Comparison of ENCODE assay signal across 12 cellular contexts in genomic region chr19:17686592-17687042, GRCh38. TPM values are rescaled to one million over a fixed set of nuclear protein-coding genes. Genes with fewer than 3 reads are reported as not detected.
DNase-seq lines count a peak whose midpoint lies in the region; ATAC-seq and TF ChIP-seq lines count a peak whose summit lies in the region.
"Had no signal": no experiment of that assay in that cellular context is flagged by ENCODE, and none has a peak within 500 bp of the region (broad histone marks: within the 10 kb centered on the region; RNA-seq: fewer than 3 reads in every experiment).

No MANE protein-coding gene starts in this region.

- H3K27ac Mint-ChIP-seq in activated naive CD4-positive, alpha-beta T cell treated with anti-CD3 and anti-CD28 coated beads, Interleukin-2, amount 10 ng/mL, durations not matched to agents 7 days and 5 days: no peak overlapping the region
- H3K27ac Mint-ChIP-seq in activated naive CD4-positive, alpha-beta T cell treated with anti-CD3 and anti-CD28 coated beads, Interleukin-2, amount 50 U/mL, for 72 hours: no peak overlapping the region
- no peak overlapping the region for H3K27ac Mint-ChIP-seq in activated CD4-positive, alpha-beta T cell treated with anti-CD3 and anti-CD28 coated beads, Interleukin-2, amount 10 ng/mL, durations not matched to agents 24 days and 14 days
- H3K27ac Mint-ChIP-seq: activated T-cell treated with anti-CD3 and anti-CD28 coated beads, Interleukin-2, amount 50 U/mL, for 24 hours; stimulated activated naive CD8-positive, alpha-beta T cell treated with anti-CD3 and anti-CD28 coated beads, Interleukin-15, Interleukin-2, amounts not matched to agents 100 ng/mL and 50 ng/mL, for 24 hours had no signal

- H3K9me3 Mint-ChIP-seq in activated naive CD4-positive, alpha-beta T cell treated with anti-CD3 and anti-CD28 coated beads, Interleukin-2, amount 10 ng/mL, durations not matched to agents 7 days and 5 days: no peaks in the 10 kb centered on the region
- peaks cover 4 to 5% of the 10 kb centered on the region in 2 donors for H3K9me3 Mint-ChIP-seq in activated naive CD4-positive, alpha-beta T cell treated with anti-CD3 and anti-CD28 coated beads, Interleukin-2, amount 50 U/mL, for 72 hours
- peaks cover 4% of the 10 kb centered on the region for H3K9me3 Mint-ChIP-seq in activated CD4-positive, alpha-beta T cell treated with anti-CD3 and anti-CD28 coated beads, Interleukin-2, amount 10 ng/mL, durations not matched to agents 24 days and 14 days
- H3K9me3 Mint-ChIP-seq: activated T-cell treated with anti-CD3 and anti-CD28 coated beads, Interleukin-2, amount 50 U/mL, for 24 hours; stimulated activated naive CD8-positive, alpha-beta T cell treated with anti-CD3 and anti-CD28 coated beads, Interleukin-15, Interleukin-2, amounts not matched to agents 100 ng/mL and 50 ng/mL, for 24 hours had no signal

- intact Hi-C loops in left ventricle myocardium inferior (cut with micrococcal nuclease): no loop called here
- intact Hi-C loops in tibial artery (cut with DNase I; ENCODE audit: low total_unique reads): no loop called here
- intact Hi-C loops in activated CD4-positive, alpha-beta T cell treated with anti-CD3 and anti-CD28 coated beads, Interleukin-2, amount 10 ng/mL, durations not matched to agents 24 days and 14 days (cut with micrococcal nuclease): no loop called here
- intact Hi-C loops in gastrocnemius medialis (cut with DNase I; ENCODE audit: low total_unique reads): no loop called here

- peak overlapping the region; percentile 46 for H3K4me3 ChIP-seq in left ventricle myocardium inferior
- peak overlapping the region; percentile 9 to 11 for H3K4me3 ChIP-seq in tibial artery
- peak overlapping the region in 1 of 4 donors; percentile 9 for H3K4me3 ChIP-seq in gastrocnemius medialis

- H3K9me3 ChIP-seq in left ventricle myocardium inferior (replicated peaks): no peaks in the 10 kb centered on the region
- H3K9me3 ChIP-seq in tibial artery: no peaks in the 10 kb centered on the region
- no peaks in the 10 kb centered on the region for H3K9me3 ChIP-seq in gastrocnemius medialis

- TF ChIP-seq POLR2A in gastrocnemius medialis (IDR thresholded peaks at IDR 0.05): no peak

- in situ Hi-C loops in SK-MEL-5 (cut with HindIII; ENCODE audit: low pct_unique_long_range_greater_than_20kb, low sequenced_read_pairs) (no loop called here), gastrocnemius medialis (cut with MboI; ENCODE audit: low sequenced_read_pairs in 4 of 4) (no loop called here)

- H3K27ac ChIP-seq in left ventricle myocardium inferior (replicated peaks) (peak overlapping the region; percentile 33), tibial artery (no peak overlapping the region), gastrocnemius medialis (no peak overlapping the region)

- H3K4me1 ChIP-seq in left ventricle myocardium inferior (peaks cover 30% of the 10 kb centered on the region), tibial artery (peaks cover 7 to 34% (median 22%) of the 10 kb centered on the region in 4 donors), gastrocnemius medialis (peaks cover 0 to 5% of the 10 kb centered on the region in 2 donors)

- peaks cover 94% of the 10 kb centered on the region for H3K27me3 Mint-ChIP-seq in activated naive CD4-positive, alpha-beta T cell treated with anti-CD3 and anti-CD28 coated beads, Interleukin-2, amount 10 ng/mL, durations not matched to agents 7 days and 5 days
- H3K27me3 Mint-ChIP-seq in activated CD4-positive, alpha-beta T cell treated with anti-CD3 and anti-CD28 coated beads, Interleukin-2, amount 10 ng/mL, durations not matched to agents 24 days and 14 days: peaks cover 51% of the 10 kb centered on the region

- H3K36me3 ChIP-seq in left ventricle myocardium inferior: no peaks in the 10 kb centered on the region
- no peaks in the 10 kb centered on the region for H3K36me3 ChIP-seq in tibial artery
- no peaks in the 10 kb centered on the region for H3K36me3 ChIP-seq in gastrocnemius medialis

- TF ChIP-seq CTCF in left ventricle myocardium inferior (IDR thresholded peaks at IDR 0.05; ENCODE audit: borderline replicate concordance) (no peak), tibial artery (IDR thresholded peaks at IDR 0.05) (no peak), gastrocnemius medialis (IDR thresholded peaks at IDR 0.05 in 4 of 5, conservative IDR thresholded peaks at IDR 0.05 in 1 of 5) (no peak)

- ATAC-seq in activated naive CD4-positive, alpha-beta T cell treated with anti-CD3 and anti-CD28 coated beads, Interleukin-2, amount 50 U/mL, for 72 hours: no peak
- no peak for ATAC-seq in GM19023 (IDR thresholded peaks at IDR 0.05; ENCODE audit: unreplicated experiment)
- ATAC-seq in gastrocnemius medialis: no peak

- H3K4me3 Mint-ChIP-seq in activated naive CD4-positive, alpha-beta T cell treated with anti-CD3 and anti-CD28 coated beads, Interleukin-2, amount 10 ng/mL, durations not matched to agents 7 days and 5 days: no peak overlapping the region
- no peak overlapping the region for H3K4me3 Mint-ChIP-seq in activated CD4-positive, alpha-beta T cell treated with anti-CD3 and anti-CD28 coated beads, Interleukin-2, amount 10 ng/mL, durations not matched to agents 24 days and 14 days
- H3K4me3 Mint-ChIP-seq: activated T-cell treated with anti-CD3 and anti-CD28 coated beads, Interleukin-2, amount 50 U/mL, for 24 hours; stimulated activated naive CD8-positive, alpha-beta T cell treated with anti-CD3 and anti-CD28 coated beads, Interleukin-15, Interleukin-2, amounts not matched to agents 100 ng/mL and 50 ng/mL, for 24 hours had no signal

- peaks cover 4% of the 10 kb centered on the region for H3K36me3 Mint-ChIP-seq in activated naive CD4-positive, alpha-beta T cell treated with anti-CD3 and anti-CD28 coated beads, Interleukin-2, amount 10 ng/mL, durations not matched to agents 7 days and 5 days
- H3K36me3 Mint-ChIP-seq in activated naive CD4-positive, alpha-beta T cell treated with anti-CD3 and anti-CD28 coated beads, Interleukin-2, amount 50 U/mL, for 72 hours: peaks cover 0 to 12% of the 10 kb centered on the region in 2 donors
- H3K36me3 Mint-ChIP-seq in activated CD4-positive, alpha-beta T cell treated with anti-CD3 and anti-CD28 coated beads, Interleukin-2, amount 10 ng/mL, durations not matched to agents 24 days and 14 days (ENCODE audit: low read depth): peaks cover 4% of the 10 kb centered on the region

- DNase-seq in activated naive CD4-positive, alpha-beta T cell treated with anti-CD3 and anti-CD28 coated beads, Interleukin-2, amount 10 ng/mL, durations not matched to agents 7 days and 5 days: peak; percentile 25
- DNase-seq in activated naive CD4-positive, alpha-beta T cell treated with anti-CD3 and anti-CD28 coated beads, Interleukin-2, amount 50 U/mL, for 72 hours (ENCODE audit: low spot score in 2 of 2): no peak
- DNase-seq in SK-MEL-5 (ENCODE audit: low read depth, low spot score) (peak; percentile 21), left ventricle myocardium inferior (peak; percentile 41), tibial artery (no peak), gastrocnemius medialis (no peak)
- no peak for DNase-seq in activated CD4-positive, alpha-beta T cell treated with anti-CD3 and anti-CD28 coated beads, Interleukin-2, amount 10 ng/mL, durations not matched to agents 24 days and 14 days
- DNase-seq: activated T-cell treated with anti-CD3 and anti-CD28 coated beads, Interleukin-2, amount 50 U/mL, for 24 hours; GDM1; midbrain had no signal

- H3K4me1 Mint-ChIP-seq in activated naive CD4-positive, alpha-beta T cell treated with anti-CD3 and anti-CD28 coated beads, Interleukin-2, amount 10 ng/mL, durations not matched to agents 7 days and 5 days: peaks cover 11% of the 10 kb centered on the region
- peaks cover 4% of the 10 kb centered on the region for H3K4me1 Mint-ChIP-seq in activated CD4-positive, alpha-beta T cell treated with anti-CD3 and anti-CD28 coated beads, Interleukin-2, amount 10 ng/mL, durations not matched to agents 24 days and 14 days

- peaks cover 94% of the 10 kb centered on the region for H3K27me3 ChIP-seq in left ventricle myocardium inferior (ENCODE audit: low read depth)
- H3K27me3 ChIP-seq in tibial artery: peaks cover 0 to 69% of the 10 kb centered on the region in 2 donors
- H3K27me3 ChIP-seq in gastrocnemius medialis: peaks cover 35 to 75% (median 54%) of the 10 kb centered on the region in 3 donors

- CTCF ChIA-PET in activated naive CD4-positive, alpha-beta T cell treated with anti-CD3 and anti-CD28 coated beads, Interleukin-2, amount 10 ng/mL, durations not matched to agents 7 days and 5 days (lab: Charles Lee): no interaction called here

RNA-seq across cellular contexts. Expression of gene UNC13A, which starts 1.5 kb away (rescaled TPM):
- total RNA-seq in activated naive CD4-positive, alpha-beta T cell treated with anti-CD3 and anti-CD28 coated beads, Interleukin-2, amount 50 U/mL, for 72 hours: under 1 TPM; 0.04 to 0.20 TPM
- 0.26 and 0.61 TPM in 2 replicates for total RNA-seq in SK-MEL-5 (2014; rRNA removed; shearing (Covaris generic))
- 0.75 and 1.1 TPM in 2 replicates for polyA plus RNA-seq in SK-MEL-5 (2015; cell fraction: cytosol; rRNA removed)
- 2.4 and 3.1 TPM in 2 replicates for polyA plus RNA-seq in SK-MEL-5 (2015; cell fraction: nucleus; rRNA removed)
- total RNA-seq in left ventricle myocardium inferior (0.05 TPM), gastrocnemius medialis (not detected)
- total RNA-seq in activated CD4-positive, alpha-beta T cell treated with anti-CD3 and anti-CD28 coated beads, Interleukin-2, amount 10 ng/mL, durations not matched to agents 24 days and 14 days: 0.02 TPM in 2 replicates

RNA-seq across cellular contexts. Expression of gene MAP1S, which starts 32.7 kb away (rescaled TPM):
- total RNA-seq in activated naive CD4-positive, alpha-beta T cell treated with anti-CD3 and anti-CD28 coated beads, Interleukin-2, amount 50 U/mL, for 72 hours: 10 to 100 TPM; 57.8 to 65.8 TPM
- 10.0 and 12.3 TPM in 2 replicates for total RNA-seq in SK-MEL-5 (2014; rRNA removed; shearing (Covaris generic))
- polyA plus RNA-seq in SK-MEL-5 (2015; cell fraction: cytosol; rRNA removed): 53.0 and 55.2 TPM in 2 replicates
- polyA plus RNA-seq in SK-MEL-5 (2015; cell fraction: nucleus; rRNA removed): 20.3 and 21.4 TPM in 2 replicates
- total RNA-seq in left ventricle myocardium inferior: 21.4 TPM
- 69.0 and 70.3 TPM in 2 replicates for total RNA-seq in activated CD4-positive, alpha-beta T cell treated with anti-CD3 and anti-CD28 coated beads, Interleukin-2, amount 10 ng/mL, durations not matched to agents 24 days and 14 days
- total RNA-seq in gastrocnemius medialis: 10 to 100 TPM; 20.0 to 61.5 (median 35.1) TPM

Comparison
In these comparisons a context has a peak if more than half of its experiments do, and no peak if none do; other contexts are left out.
1. DNase-seq: peak in activated naive CD4-positive, alpha-beta T cell treated with anti-CD3 and anti-CD28 coated beads, Interleukin-2, amount 10 ng/mL, durations not matched to agents 7 days and 5 days (single experiment), SK-MEL-5 (single experiment) and left ventricle myocardium inferior (single experiment); none in activated naive CD4-positive, alpha-beta T cell treated with anti-CD3 and anti-CD28 coated beads, Interleukin-2, amount 50 U/mL, for 72 hours (0 of 2), tibial artery (0 of 2), activated CD4-positive, alpha-beta T cell treated with anti-CD3 and anti-CD28 coated beads, Interleukin-2, amount 10 ng/mL, durations not matched to agents 24 days and 14 days (single experiment) and gastrocnemius medialis (0 of 2).